1 cellular context compared by ENCODE assay signal in the genomic region with DNA sequence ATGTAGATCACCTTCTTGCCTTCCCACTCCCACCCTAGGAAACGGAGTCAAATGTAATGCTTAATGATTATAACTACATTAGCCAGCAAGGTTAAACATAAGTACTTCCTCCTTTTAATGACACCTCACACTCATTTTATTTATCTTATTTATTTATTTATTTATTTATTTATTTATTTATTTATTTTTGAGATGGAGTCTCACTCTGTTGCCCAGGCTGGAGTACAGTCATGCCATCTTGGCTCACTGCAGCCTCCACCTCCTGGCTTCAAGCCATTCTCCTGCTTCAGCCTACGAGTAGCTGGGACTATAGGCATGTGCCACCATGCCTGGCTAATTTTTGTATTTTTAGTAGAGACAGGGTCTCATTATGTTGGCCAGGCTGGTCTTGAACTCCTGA.
A peak's percentile ranks its signal among the peaks of the same experiment; 100 is the strongest.
TF ChIP-seq lines count a peak whose summit lies in the region.

No MANE protein-coding gene starts in this region.

TF ChIP-seq in HEK293, 187 proteins besides CTCF, POLR2A, EP300 and RAD21 (continued from another document):
- TF ChIP-seq, protein P1, sequence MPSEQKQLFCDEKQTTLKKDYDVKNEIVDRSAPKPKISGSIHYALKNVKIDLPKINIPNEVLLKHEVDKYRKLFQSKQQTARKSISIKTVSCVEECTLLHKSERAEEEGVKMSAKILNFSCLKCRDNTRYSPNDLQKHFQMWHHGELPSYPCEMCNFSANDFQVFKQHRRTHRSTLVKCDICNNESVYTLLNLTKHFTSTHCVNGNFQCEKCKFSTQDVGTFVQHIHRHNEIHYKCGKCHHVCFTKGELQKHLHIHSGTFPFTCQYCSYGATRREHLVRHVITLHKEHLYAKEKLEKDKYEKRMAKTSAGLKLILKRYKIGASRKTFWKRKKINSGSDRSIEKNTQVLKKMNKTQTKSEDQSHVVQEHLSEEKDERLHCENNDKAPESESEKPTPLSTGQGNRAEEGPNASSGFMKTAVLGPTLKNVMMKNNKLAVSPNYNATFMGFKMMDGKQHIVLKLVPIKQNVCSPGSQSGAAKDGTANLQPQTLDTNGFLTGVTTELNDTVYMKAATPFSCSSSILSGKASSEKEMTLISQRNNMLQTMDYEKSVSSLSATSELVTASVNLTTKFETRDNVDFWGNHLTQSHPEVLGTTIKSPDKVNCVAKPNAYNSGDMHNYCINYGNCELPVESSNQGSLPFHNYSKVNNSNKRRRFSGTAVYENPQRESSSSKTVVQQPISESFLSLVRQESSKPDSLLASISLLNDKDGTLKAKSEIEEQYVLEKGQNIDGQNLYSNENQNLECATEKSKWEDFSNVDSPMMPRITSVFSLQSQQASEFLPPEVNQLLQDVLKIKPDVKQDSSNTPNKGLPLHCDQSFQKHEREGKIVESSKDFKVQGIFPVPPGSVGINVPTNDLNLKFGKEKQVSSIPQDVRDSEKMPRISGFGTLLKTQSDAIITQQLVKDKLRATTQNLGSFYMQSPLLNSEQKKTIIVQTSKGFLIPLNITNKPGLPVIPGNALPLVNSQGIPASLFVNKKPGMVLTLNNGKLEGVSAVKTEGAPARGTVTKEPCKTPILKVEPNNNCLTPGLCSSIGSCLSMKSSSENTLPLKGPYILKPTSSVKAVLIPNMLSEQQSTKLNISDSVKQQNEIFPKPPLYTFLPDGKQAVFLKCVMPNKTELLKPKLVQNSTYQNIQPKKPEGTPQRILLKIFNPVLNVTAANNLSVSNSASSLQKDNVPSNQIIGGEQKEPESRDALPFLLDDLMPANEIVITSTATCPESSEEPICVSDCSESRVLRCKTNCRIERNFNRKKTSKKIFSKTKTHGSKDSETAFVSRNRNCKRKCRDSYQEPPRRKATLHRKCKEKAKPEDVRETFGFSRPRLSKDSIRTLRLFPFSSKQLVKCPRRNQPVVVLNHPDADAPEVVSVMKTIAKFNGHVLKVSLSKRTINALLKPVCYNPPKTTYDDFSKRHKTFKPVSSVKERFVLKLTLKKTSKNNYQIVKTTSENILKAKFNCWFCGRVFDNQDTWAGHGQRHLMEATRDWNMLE (tag by site-specific recombination; conservative IDR thresholded peaks at IDR 0.05; ENCODE audit: low read depth), result peak; percentile 88
- peak; percentile 83 for TF ChIP-seq ZNF404 (tag by site-specific recombination; IDR thresholded peaks at IDR 0.05)
- TF ChIP-seq, protein P2, sequence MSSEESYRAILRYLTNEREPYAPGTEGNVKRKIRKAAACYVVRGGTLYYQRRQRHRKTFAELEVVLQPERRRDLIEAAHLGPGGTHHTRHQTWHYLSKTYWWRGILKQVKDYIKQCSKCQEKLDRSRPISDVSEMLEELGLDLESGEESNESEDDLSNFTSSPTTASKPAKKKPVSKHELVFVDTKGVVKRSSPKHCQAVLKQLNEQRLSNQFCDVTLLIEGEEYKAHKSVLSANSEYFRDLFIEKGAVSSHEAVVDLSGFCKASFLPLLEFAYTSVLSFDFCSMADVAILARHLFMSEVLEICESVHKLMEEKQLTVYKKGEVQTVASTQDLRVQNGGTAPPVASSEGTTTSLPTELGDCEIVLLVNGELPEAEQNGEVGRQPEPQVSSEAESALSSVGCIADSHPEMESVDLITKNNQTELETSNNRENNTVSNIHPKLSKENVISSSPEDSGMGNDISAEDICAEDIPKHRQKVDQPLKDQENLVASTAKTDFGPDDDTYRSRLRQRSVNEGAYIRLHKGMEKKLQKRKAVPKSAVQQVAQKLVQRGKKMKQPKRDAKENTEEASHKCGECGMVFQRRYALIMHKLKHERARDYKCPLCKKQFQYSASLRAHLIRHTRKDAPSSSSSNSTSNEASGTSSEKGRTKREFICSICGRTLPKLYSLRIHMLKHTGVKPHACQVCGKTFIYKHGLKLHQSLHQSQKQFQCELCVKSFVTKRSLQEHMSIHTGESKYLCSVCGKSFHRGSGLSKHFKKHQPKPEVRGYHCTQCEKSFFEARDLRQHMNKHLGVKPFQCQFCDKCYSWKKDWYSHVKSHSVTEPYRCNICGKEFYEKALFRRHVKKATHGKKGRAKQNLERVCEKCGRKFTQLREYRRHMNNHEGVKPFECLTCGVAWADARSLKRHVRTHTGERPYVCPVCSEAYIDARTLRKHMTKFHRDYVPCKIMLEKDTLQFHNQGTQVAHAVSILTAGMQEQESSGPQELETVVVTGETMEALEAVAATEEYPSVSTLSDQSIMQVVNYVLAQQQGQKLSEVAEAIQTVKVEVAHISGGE (tag by site-specific recombination; conservative IDR thresholded peaks at IDR 0.05; ENCODE audit: low read depth), result peak; percentile 77
- TF ChIP-seq ZNF501 (tag by site-specific recombination; IDR thresholded peaks at IDR 0.05), result peak; percentile 42; the same call in 1 of the 2 replicates
- TF ChIP-seq ZNF664 (tag by site-specific recombination; IDR thresholded peaks at IDR 0.05), result peak; percentile 76
- peak; percentile 64 for TF ChIP-seq ZNF510 (tag by site-specific recombination; IDR thresholded peaks at IDR 0.05; ENCODE audit: insufficient replicate concordance)
- TF ChIP-seq, protein P3, sequence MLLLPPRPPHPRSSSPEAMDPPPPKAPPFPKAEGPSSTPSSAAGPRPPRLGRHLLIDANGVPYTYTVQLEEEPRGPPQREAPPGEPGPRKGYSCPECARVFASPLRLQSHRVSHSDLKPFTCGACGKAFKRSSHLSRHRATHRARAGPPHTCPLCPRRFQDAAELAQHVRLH (tag by site-specific recombination; IDR thresholded peaks at IDR 0.05), result peak; percentile 47; the same call in 1 of the 2 replicates
- TF ChIP-seq GLI2 (tag by site-specific recombination; IDR thresholded peaks at IDR 0.05; ENCODE audit: borderline replicate concordance, low read depth), result peak; percentile 63; the same call in 1 of the 2 replicates
- TF ChIP-seq ZNF223 (tag by site-specific recombination; IDR thresholded peaks at IDR 0.05), result 0 out of 2 replicates have a peak, but pooled peaks have one; percentile 66
- TF ChIP-seq ZNF530 (tag by site-specific recombination; IDR thresholded peaks at IDR 0.05; ENCODE audit: low read depth), result 0 out of 2 replicates have a peak, but pooled peaks have one; percentile 55
- TF ChIP-seq ZBTB8A (tag by site-specific recombination; IDR thresholded peaks at IDR 0.05), result peak; percentile 72
- TF ChIP-seq ZNF19 (tag by site-specific recombination; IDR thresholded peaks at IDR 0.05; ENCODE audit: low read depth), result peak; percentile 54; the same call in 1 of the 2 replicates
- TF ChIP-seq ZNF558 (tag by site-specific recombination; IDR thresholded peaks at IDR 0.05), result 0 out of 2 replicates have a peak, but pooled peaks have one; percentile 46
- TF ChIP-seq, protein P4, sequence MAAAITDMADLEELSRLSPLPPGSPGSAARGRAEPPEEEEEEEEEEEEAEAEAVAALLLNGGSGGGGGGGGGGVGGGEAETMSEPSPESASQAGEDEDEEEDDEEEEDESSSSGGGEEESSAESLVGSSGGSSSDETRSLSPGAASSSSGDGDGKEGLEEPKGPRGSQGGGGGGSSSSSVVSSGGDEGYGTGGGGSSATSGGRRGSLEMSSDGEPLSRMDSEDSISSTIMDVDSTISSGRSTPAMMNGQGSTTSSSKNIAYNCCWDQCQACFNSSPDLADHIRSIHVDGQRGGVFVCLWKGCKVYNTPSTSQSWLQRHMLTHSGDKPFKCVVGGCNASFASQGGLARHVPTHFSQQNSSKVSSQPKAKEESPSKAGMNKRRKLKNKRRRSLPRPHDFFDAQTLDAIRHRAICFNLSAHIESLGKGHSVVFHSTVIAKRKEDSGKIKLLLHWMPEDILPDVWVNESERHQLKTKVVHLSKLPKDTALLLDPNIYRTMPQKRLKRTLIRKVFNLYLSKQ (tag by site-specific recombination; IDR thresholded peaks at IDR 0.05; ENCODE audit: borderline replicate concordance), result peak; percentile 66; the same call in 1 of the 2 replicates
- TF ChIP-seq ZXDB (tag by site-specific recombination; IDR thresholded peaks at IDR 0.05), result peak; percentile 68
- TF ChIP-seq ZNF266 (tag by site-specific recombination; IDR thresholded peaks at IDR 0.05; ENCODE audit: low read depth), result peak; percentile 74
- TF ChIP-seq, protein P5, sequence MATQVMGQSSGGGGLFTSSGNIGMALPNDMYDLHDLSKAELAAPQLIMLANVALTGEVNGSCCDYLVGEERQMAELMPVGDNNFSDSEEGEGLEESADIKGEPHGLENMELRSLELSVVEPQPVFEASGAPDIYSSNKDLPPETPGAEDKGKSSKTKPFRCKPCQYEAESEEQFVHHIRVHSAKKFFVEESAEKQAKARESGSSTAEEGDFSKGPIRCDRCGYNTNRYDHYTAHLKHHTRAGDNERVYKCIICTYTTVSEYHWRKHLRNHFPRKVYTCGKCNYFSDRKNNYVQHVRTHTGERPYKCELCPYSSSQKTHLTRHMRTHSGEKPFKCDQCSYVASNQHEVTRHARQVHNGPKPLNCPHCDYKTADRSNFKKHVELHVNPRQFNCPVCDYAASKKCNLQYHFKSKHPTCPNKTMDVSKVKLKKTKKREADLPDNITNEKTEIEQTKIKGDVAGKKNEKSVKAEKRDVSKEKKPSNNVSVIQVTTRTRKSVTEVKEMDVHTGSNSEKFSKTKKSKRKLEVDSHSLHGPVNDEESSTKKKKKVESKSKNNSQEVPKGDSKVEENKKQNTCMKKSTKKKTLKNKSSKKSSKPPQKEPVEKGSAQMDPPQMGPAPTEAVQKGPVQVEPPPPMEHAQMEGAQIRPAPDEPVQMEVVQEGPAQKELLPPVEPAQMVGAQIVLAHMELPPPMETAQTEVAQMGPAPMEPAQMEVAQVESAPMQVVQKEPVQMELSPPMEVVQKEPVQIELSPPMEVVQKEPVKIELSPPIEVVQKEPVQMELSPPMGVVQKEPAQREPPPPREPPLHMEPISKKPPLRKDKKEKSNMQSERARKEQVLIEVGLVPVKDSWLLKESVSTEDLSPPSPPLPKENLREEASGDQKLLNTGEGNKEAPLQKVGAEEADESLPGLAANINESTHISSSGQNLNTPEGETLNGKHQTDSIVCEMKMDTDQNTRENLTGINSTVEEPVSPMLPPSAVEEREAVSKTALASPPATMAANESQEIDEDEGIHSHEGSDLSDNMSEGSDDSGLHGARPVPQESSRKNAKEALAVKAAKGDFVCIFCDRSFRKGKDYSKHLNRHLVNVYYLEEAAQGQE (tag by site-specific recombination; IDR thresholded peaks at IDR 0.05), result 0 out of 2 replicates have a peak, but pooled peaks have one; percentile 42
- TF ChIP-seq ZNF654 (tag by site-specific recombination; IDR thresholded peaks at IDR 0.05; ENCODE audit: low read depth), result peak; percentile 42
- peak; percentile 57; the same call in 1 of the 2 replicates for TF ChIP-seq ZNF121 (tag by site-specific recombination; IDR thresholded peaks at IDR 0.05)
- TF ChIP-seq ZNF629 (tag by site-specific recombination; IDR thresholded peaks at IDR 0.05), result peak; percentile 44; the same call in 1 of the 2 replicates
- peak; percentile 76 for TF ChIP-seq ZNF555 (tag by site-specific recombination; conservative IDR thresholded peaks at IDR 0.05)
- TF ChIP-seq ZNF138 (tag by site-specific recombination; IDR thresholded peaks at IDR 0.05; ENCODE audit: borderline replicate concordance), result 0 out of 2 replicates have a peak, but pooled peaks have one; percentile 46
- peak; percentile 84 for TF ChIP-seq ZNF426 (tag by site-specific recombination; IDR thresholded peaks at IDR 0.05)
- 0 out of 2 replicates have a peak, but pooled peaks have one; percentile 70 for TF ChIP-seq ZNF514 (tag by site-specific recombination; IDR thresholded peaks at IDR 0.05)
- peak; percentile 93 for TF ChIP-seq ZNF394 (tag by site-specific recombination; IDR thresholded peaks at IDR 0.05; ENCODE audit: borderline replicate concordance)
- TF ChIP-seq ZBTB1 (tag by site-specific recombination; IDR thresholded peaks at IDR 0.05), result 0 out of 2 replicates have a peak, but pooled peaks have one; percentile 60
- peak; percentile 86 for TF ChIP-seq ZNF433 (tag by site-specific recombination; IDR thresholded peaks at IDR 0.05; ENCODE audit: low read depth)
- TF ChIP-seq ZNF140 (tag by site-specific recombination; IDR thresholded peaks at IDR 0.05), result peak; percentile 86
TF ChIP-seq in HEK293: peak in this region for 31; not testable (repeated sequence) for 156.
